In the genomic region with DNA sequence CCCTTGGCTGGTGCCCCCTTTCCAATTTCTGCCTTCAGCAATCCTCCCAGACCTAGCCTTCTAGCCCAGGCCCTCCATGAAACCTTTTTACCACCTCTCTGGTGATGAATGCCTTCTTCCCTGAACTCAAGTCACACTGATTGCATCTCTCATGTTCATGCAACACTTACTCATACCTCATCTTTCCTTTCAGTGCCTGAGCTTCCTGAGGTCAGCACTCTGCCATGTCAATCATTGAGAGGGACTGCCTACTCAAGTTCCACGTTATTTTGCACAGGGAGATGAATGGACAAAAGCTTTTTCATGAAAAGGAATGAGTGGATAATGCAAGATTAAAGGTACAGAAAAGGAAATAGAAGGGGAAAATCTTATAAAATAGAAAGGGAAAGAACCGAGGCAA, we compare ENCODE assay signal across 22 cellular contexts.
"Had no signal": no experiment of that assay in that cellular context is flagged by ENCODE, and none has a peak within 500 bp of the region (broad histone marks: within the 10 kb centered on the region; RNA-seq: fewer than 3 reads in every experiment).

No MANE protein-coding gene starts in this region.

- H3K4me3 ChIP-seq: cardiac muscle cell, esophagus muscularis mucosa, hepatocyte, left lung, upper lobe of left lung had no signal

- H3K27me3 ChIP-seq: cardiac muscle cell, esophagus muscularis mucosa, hepatocyte, left lung, upper lobe of left lung had no signal

- DNase-seq: activated CD4-positive, alpha-beta T cell treated with anti-CD3 and anti-CD28 coated beads for 1 hour; activated CD4-positive, alpha-beta T cell treated with anti-CD3 and anti-CD28 coated beads, Interleukin-2, amount 50 U/mL, for 4 hours; activated CD8-positive, alpha-beta memory T cell treated with anti-CD3 and anti-CD28 coated beads for 24 hours; activated CD8-positive, alpha-beta memory T cell treated with anti-CD3 and anti-CD28 coated beads, Interleukin-2, amount 50 U/mL, for 4 hours; activated naive CD4-positive, alpha-beta T cell; activated T-cell treated with anti-CD3 and anti-CD28 coated beads, Interleukin-2, amount 50 U/mL, for 24 hours; amniotic stem cell; cortex of kidney; glutamatergic neuron; immature natural killer cell; left lung; natural killer cell; stimulated activated CD4-positive, alpha-beta T cell treated with anti-CD3 and anti-CD28 coated beads, Interleukin-2, amount 100 ng/mL, for 48 hours; stimulated activated CD8-positive, alpha-beta memory T cell treated with anti-CD3 and anti-CD28 coated beads, Interleukin-4, amount 100 ng/mL, for 48 hours; stimulated activated naive CD4-positive, alpha-beta T cell; T-cell; upper lobe of left lung had no signal

- H3K36me3 ChIP-seq: cardiac muscle cell, esophagus muscularis mucosa, left lung, upper lobe of left lung had no signal

- H3K27ac ChIP-seq: cardiac muscle cell, esophagus muscularis mucosa, hepatocyte, left lung, upper lobe of left lung had no signal

- ATAC-seq: left lung, natural killer cell, T-cell had no signal

- FAIRE-seq: endometrium, frontal cortex had no signal
